In the genomic region with DNA sequence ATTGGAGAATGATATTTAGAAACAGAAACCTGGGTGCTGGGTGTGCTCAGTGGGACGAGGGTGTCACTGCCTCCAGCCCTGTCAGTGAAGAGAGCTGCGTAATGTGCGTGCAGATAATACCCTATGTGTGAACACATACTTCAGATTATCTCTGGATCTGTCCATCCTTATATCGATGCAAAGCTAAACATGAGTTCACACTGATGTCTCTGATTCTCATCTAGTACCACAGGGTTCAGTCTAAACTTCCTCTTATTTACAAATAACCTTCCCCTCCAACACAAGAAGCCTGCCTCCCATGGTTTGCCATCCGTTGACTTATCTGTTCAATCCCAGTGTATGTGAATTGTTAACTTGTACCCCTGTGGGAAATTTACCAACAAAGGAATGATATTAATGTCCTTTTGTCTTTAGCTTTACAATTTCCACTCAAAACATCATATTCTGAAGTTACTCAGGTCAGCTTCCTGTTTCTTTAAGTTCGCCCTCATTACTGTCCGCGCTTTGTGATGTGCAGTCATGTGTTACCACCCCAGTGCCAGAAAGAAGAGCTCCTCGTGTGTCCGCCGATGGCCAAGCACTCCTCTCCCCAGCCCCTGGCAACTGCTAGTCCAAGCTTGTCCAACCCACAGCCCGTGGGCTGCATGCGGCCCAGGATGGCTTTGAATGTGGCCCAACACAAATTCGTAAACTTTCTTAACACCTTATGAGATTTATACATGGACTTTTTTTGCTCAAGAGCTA, we compare ENCODE assay signal across 9 cellular contexts.
"Had no signal": no experiment of that assay in that cellular context is flagged by ENCODE, and none has a peak within 500 bp of the region (broad histone marks: within the 10 kb centered on the region; RNA-seq: fewer than 3 reads in every experiment).

No MANE protein-coding gene starts in this region.

- H3K27me3 Mint-ChIP-seq: activated CD4-positive, alpha-beta memory T cell treated with anti-CD3 and anti-CD28 coated beads, Interleukin-2, amount 10 ng/mL, durations not matched to agents 7 days and 5 days had no signal

- H3K9me3 Mint-ChIP-seq: activated CD4-positive, alpha-beta memory T cell treated with anti-CD3 and anti-CD28 coated beads, Interleukin-2, amount 10 ng/mL, durations not matched to agents 7 days and 5 days; mesothelial cell of epicardium had no signal

- H3K4me1 ChIP-seq: right atrium auricular region, upper lobe of right lung had no signal

- H3K9me3 ChIP-seq: right atrium auricular region, upper lobe of right lung had no signal

- H3K4me3 ChIP-seq: cardiac muscle cell, right atrium auricular region, skin epidermis, upper lobe of right lung had no signal

- H3K4me3 Mint-ChIP-seq: activated CD4-positive, alpha-beta memory T cell treated with anti-CD3 and anti-CD28 coated beads, Interleukin-2, amount 10 ng/mL, durations not matched to agents 7 days and 5 days; mesothelial cell of epicardium had no signal

- H3K27ac ChIP-seq: cardiac muscle cell, right atrium auricular region, skin epidermis, upper lobe of right lung had no signal

- H3K27ac Mint-ChIP-seq: activated CD4-positive, alpha-beta memory T cell treated with anti-CD3 and anti-CD28 coated beads, Interleukin-2, amount 10 ng/mL, durations not matched to agents 7 days and 5 days; mesothelial cell of epicardium had no signal

- DNase-seq: activated CD4-positive, alpha-beta memory T cell treated with anti-CD3 and anti-CD28 coated beads, Interleukin-2, amount 10 ng/mL, durations not matched to agents 7 days and 5 days; activated naive CD4-positive, alpha-beta T cell treated with Interleukin-2 at 50 U/mL for 16 hours; stimulated activated naive CD4-positive, alpha-beta T cell; T-helper 9 cell; upper lobe of right lung had no signal

- H3K27me3 ChIP-seq: cardiac muscle cell, right atrium auricular region, upper lobe of right lung had no signal

- H3K4me1 Mint-ChIP-seq: activated CD4-positive, alpha-beta memory T cell treated with anti-CD3 and anti-CD28 coated beads, Interleukin-2, amount 10 ng/mL, durations not matched to agents 7 days and 5 days had no signal

- ATAC-seq: upper lobe of right lung had no signal

- H3K36me3 ChIP-seq: cardiac muscle cell, right atrium auricular region, upper lobe of right lung had no signal
